Comparison of ENCODE assay signal across 8 cellular contexts in the genomic region with DNA sequence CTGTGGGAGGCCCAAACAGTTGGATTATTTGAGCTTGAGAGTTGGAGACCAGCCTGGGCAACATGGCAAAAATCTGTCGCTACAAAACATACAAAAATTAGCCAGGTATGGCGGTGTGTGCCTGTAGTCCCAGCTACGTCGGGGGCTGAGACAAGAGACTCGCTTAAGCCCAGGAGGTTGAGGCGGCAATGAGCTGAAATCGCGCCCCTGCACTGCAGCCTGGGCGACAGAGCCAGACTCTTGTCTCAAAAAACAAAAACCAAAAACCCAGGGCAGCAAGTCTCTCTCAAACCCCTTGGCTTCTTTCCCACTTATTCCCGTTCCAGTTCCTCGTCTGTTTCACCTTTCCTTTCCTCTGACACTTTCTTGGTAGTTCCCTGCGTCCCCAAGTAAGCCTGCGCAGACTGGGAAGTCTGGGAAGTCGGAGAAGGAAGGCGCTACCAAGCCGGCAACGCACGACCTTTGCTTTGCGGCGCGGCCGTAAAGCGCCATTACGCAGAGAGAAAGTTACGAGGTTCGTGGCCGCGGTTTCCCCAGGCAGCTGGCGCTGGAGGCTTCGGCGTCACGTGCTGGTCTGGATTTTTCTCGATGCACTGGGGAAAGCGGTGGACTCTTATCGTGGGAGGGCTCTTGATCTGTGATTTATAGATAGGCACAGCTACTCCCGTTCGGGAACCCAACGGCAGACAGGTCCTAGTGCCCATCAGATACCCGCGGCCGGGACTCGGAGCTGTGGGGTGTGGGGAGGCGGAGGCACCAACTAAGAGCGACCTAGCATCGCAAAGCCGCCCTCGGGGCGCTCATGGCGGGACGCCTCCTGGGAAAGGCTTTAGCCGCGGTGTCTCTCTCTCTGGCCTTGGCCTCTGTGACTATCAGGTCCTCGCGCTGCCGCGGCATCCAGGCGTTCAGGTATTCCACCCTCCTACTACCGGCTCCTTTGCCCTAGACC. TPM values are rescaled to one million over a fixed set of nuclear protein-coding genes. Genes with fewer than 3 reads are reported as not detected.
DNase-seq lines count a peak whose midpoint lies in the region; ATAC-seq and TF ChIP-seq lines count a peak whose summit lies in the region.

A gene with protein sequence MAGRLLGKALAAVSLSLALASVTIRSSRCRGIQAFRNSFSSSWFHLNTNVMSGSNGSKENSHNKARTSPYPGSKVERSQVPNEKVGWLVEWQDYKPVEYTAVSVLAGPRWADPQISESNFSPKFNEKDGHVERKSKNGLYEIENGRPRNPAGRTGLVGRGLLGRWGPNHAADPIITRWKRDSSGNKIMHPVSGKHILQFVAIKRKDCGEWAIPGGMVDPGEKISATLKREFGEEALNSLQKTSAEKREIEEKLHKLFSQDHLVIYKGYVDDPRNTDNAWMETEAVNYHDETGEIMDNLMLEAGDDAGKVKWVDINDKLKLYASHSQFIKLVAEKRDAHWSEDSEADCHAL (plus strand): TSS at position 470 of the 949 bp plus-strand sequence. CDS start 333 bp downstream, at position 803.

- DNase-seq in CD14-positive monocyte (ENCODE audit: low spot score) (peak; percentile 81), NCI-H748 treated with DMSO at 0.1 percent for 48 hours (lab: John Stamatoyannopoulos, UW) (peak; percentile 35), left lung (peak; percentile 96 to 98)
- peak; percentile 69 to 81 for DNase-seq in activated CD4-positive, alpha-beta T cell treated with anti-CD3 and anti-CD28 coated beads, Interleukin-2, amount 50 U/mL, for 24 hours (ENCODE audit: low read depth in 1 of 2, low spot score in 1 of 2)
- DNase-seq in stimulated activated CD4-positive, alpha-beta T cell treated with anti-CD3 and anti-CD28 coated beads, Interleukin-2, amount 100 ng/mL, for 48 hours = peak; percentile 68 to 84

- H3K27me3 ChIP-seq in left lung = no peaks in the 10 kb centered on the region

- peaks cover 14% of the 10 kb centered on the region for H3K4me1 Mint-ChIP-seq in CD14-positive monocyte
- peaks cover 24% of the 10 kb centered on the region for H3K4me1 Mint-ChIP-seq in dendritic cell treated with granulocyte-macrophage colony-stimulating factor and Interleukin-4, amounts not matched to agents 40 ng/mL and 50 ng/mL, for 4 days (ENCODE audit: low read depth)

- no peaks in the 10 kb centered on the region for H3K36me3 ChIP-seq in left lung

- TF ChIP-seq CTCF in CD14-positive monocyte (IDR thresholded peaks at IDR 0.05) = no peak
- no peak for TF ChIP-seq CTCF in left lung (IDR thresholded peaks at IDR 0.05)

- peaks cover 0 to 3% (median 0%) of the 10 kb centered on the region in 3 donors for H3K27me3 Mint-ChIP-seq in CD14-positive monocyte (ENCODE audit: low read depth in 3 of 3)
- no peaks in the 10 kb centered on the region for H3K27me3 Mint-ChIP-seq in dendritic cell treated with granulocyte-macrophage colony-stimulating factor and Interleukin-4, amounts not matched to agents 40 ng/mL and 50 ng/mL, for 4 days

- peak within 1 kb of the TSS; percentile 98 for H3K4me3 Mint-ChIP-seq in CD14-positive monocyte
- H3K4me3 Mint-ChIP-seq in dendritic cell treated with granulocyte-macrophage colony-stimulating factor and Interleukin-4, amounts not matched to agents 40 ng/mL and 50 ng/mL, for 4 days = peak within 1 kb of the TSS; percentile 96

- H3K9me3 ChIP-seq in left lung = no peaks in the 10 kb centered on the region

- H3K27ac Mint-ChIP-seq in CD14-positive monocyte = peak within 1 kb of the TSS; percentile 96 to 99 (median 99)
- H3K27ac Mint-ChIP-seq in dendritic cell treated with granulocyte-macrophage colony-stimulating factor and Interleukin-4, amounts not matched to agents 40 ng/mL and 50 ng/mL, for 4 days = peak within 1 kb of the TSS; percentile 98

- H3K27ac ChIP-seq in left lung = peak within 1 kb of the TSS; percentile 90 to 94

- intact Hi-C loops in CD14-positive monocyte (cut with micrococcal nuclease) = loop anchor here in 1 of 2 donors (5.0 kb wide), 1 partner anchor 35 kb away; no protein-coding TSS in a partner anchor
- intact Hi-C loops in dendritic cell treated with granulocyte-macrophage colony-stimulating factor and Interleukin-4, amounts not matched to agents 40 ng/mL and 50 ng/mL, for 4 days (cut with micrococcal nuclease) = loop anchor here (1.0 to 10.0 kb wide), 2 partner anchors 31 to 48 kb away; partner anchors contain the start of gene HSD17B11
- intact Hi-C loops in left lung (cut with DNase I) = no loop called here

- H3K4me3 ChIP-seq in left lung = peak within 1 kb of the TSS; percentile 69 to 72

- ATAC-seq in GM19372 (IDR thresholded peaks at IDR 0.05; ENCODE audit: low read depth, unreplicated experiment) (peak; percentile 85), HG03558 (IDR thresholded peaks at IDR 0.05; ENCODE audit: extremely low read depth, unreplicated experiment) (peak; percentile 54), left lung (peak; percentile 95)

- no peaks in the 10 kb centered on the region for H3K36me3 Mint-ChIP-seq in CD14-positive monocyte
- peaks cover 12% of the 10 kb centered on the region for H3K36me3 Mint-ChIP-seq in dendritic cell treated with granulocyte-macrophage colony-stimulating factor and Interleukin-4, amounts not matched to agents 40 ng/mL and 50 ng/mL, for 4 days (ENCODE audit: low read depth)

- peaks cover 0 to 12% (median 4%) of the 10 kb centered on the region in 7 donors for H3K9me3 Mint-ChIP-seq in CD14-positive monocyte
- H3K9me3 Mint-ChIP-seq in dendritic cell treated with granulocyte-macrophage colony-stimulating factor and Interleukin-4, amounts not matched to agents 40 ng/mL and 50 ng/mL, for 4 days = peaks cover 9% of the 10 kb centered on the region

- H3K4me1 ChIP-seq in left lung = peaks cover 2 to 33% of the 10 kb centered on the region in 2 donors

RNA-seq across cellular contexts. Expression of the gene that starts here (rescaled TPM):
- polyA plus RNA-seq in CD14-positive monocyte = 10 to 100 TPM; 12.5 to 14.3 TPM
- total RNA-seq in left lung = 10 to 100 TPM; 49.6 to 49.8 TPM

Comparison
In these comparisons a context has a peak if more than half of its experiments do, and no peak if none do; other contexts are left out.
1. Peak in every context shown above with its lines: DNase-seq, ATAC-seq, H3K4me3 ChIP-seq and H3K27ac ChIP-seq.
2. DNase-seq: peak in every context shown above with its lines; median percentile 97 in left lung; 81 in CD14-positive monocyte; 76 in stimulated activated CD4-positive, alpha-beta T cell treated with anti-CD3 and anti-CD28 coated beads, Interleukin-2, amount 100 ng/mL, for 48 hours; 75 in activated CD4-positive, alpha-beta T cell treated with anti-CD3 and anti-CD28 coated beads, Interleukin-2, amount 50 U/mL, for 24 hours; 35 in NCI-H748 treated with DMSO at 0.1 percent for 48 hours.